In genomic region chr2:99619211-99619610, GRCh38 we compare ENCODE assay signal across 19 cellular contexts.
DNase-seq lines count a peak whose midpoint lies in the region; ATAC-seq and TF ChIP-seq lines count a peak whose summit lies in the region.
"Had no signal": no experiment of that assay in that cellular context is flagged by ENCODE, and none has a peak within 500 bp of the region (broad histone marks: within the 10 kb centered on the region; RNA-seq: fewer than 3 reads in every experiment).

No MANE protein-coding gene starts in this region.

- intact Hi-C loops in left cardiac atrium (cut with DNase I): no loop called here
- intact Hi-C loops in cardiac septum (cut with DNase I): no loop called here

- TF ChIP-seq CTCF in GM10266 (IDR thresholded peaks at IDR 0.05; ENCODE audit: control insufficient read depth, insufficient read depth, low read depth, missing control alignments): no peak

- ATAC-seq in left cardiac atrium: peak; percentile 17 to 40
- ATAC-seq: GM12878, Right ventricle myocardium inferior had no signal

- DNase-seq in left cardiac atrium (no peak), cardiac septum (ENCODE audit: low spot score) (no peak), NCI-H526 treated with DMSO at 0.1 percent for 48 hours (lab: John Stamatoyannopoulos, UW) (peak; percentile 45), cerebellum (ENCODE audit: low spot score) (peak; percentile 43), cortex of kidney (lab: John Stamatoyannopoulos, UW) (no peak), GM10266 (ENCODE audit: extremely low spot score) (no peak), GOT3 (lab: John Stamatoyannopoulos, UW) (no peak)
- DNase-seq: CD4-positive, CD25-positive, alpha-beta regulatory T cell; GM23248; H9; HFFc6; KBM-7; NCI-H2029; NCI-H2227 treated with DMSO at 0.1 percent for 48 hours; NCI-H748 treated with DMSO at 0.1 percent for 48 hours; NK-92 treated with Interleukin-12 subunit alpha and Interleukin-12 subunit beta, amount 100 ng/mL, for 24 hours; PC-9 had no signal

Comparison
In these comparisons a context has a peak if more than half of its experiments do, and no peak if none do; other contexts are left out.
1. DNase-seq: peak in NCI-H526 treated with DMSO at 0.1 percent for 48 hours (single experiment) and cerebellum (single experiment); none in left cardiac atrium (single experiment), cardiac septum (single experiment), cortex of kidney (single experiment), GM10266 (single experiment) and GOT3 (single experiment).